Comparison of ENCODE assay signal across 20 cellular contexts in the genomic region with DNA sequence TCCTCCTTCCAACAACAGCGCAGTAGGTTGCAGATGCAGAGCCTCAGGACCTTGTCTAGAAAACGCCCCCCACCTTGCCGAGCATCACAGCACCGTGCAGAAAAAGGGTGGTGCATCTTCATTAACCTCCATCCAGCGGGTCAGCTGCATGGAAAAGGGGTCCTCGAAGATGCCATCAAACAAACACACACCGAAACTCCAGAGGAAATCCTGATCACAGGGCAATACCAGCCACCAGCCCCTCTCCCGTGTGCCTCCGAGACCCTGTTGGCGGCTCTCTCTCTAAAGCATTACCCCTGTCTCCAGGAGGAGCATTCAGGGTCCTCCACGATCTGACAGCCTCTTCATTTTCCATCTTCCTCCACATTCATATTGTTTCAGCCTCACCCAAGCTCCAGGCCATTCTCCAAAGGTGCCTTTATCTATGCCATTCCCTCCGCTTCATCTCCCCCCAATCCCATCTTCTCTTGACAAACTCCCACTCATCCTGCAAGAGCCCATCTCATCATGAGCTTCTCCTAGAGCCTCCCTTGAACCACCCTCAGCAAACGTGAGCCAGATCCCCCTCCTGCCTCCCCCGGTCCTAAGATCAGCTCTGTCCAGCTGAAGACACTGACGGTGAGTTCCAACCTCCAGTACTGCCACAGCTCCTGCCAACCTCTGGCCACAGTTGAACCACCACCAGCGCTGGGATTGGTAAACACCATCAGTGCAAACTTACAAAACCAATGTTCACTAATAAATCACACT.
"Had no signal": no experiment of that assay in that cellular context is flagged by ENCODE, and none has a peak within 500 bp of the region (broad histone marks: within the 10 kb centered on the region; RNA-seq: fewer than 3 reads in every experiment).

No MANE protein-coding gene starts in this region.

- H3K36me3 ChIP-seq: colonic mucosa, heart left ventricle, right lobe of liver, spleen, upper lobe of left lung, vagina had no signal

- H3K36me3 Mint-ChIP-seq: stimulated activated naive B cell treated with anti-CD40 and anti-IgM and Interleukin-4, amounts not matched to agents 10 μg/mL and 1 μg/mL and 100 μg/mL, for 72 hours had no signal

- H3K9me3 ChIP-seq: colonic mucosa, heart left ventricle, psoas muscle, right lobe of liver, spleen, upper lobe of left lung, vagina had no signal

- H3K27ac ChIP-seq: colonic mucosa, heart left ventricle, psoas muscle, right lobe of liver, spleen, upper lobe of left lung, vagina had no signal

- H3K4me1 Mint-ChIP-seq: neural crest cell; stimulated activated naive B cell treated with anti-CD40 and anti-IgM and Interleukin-4, amounts not matched to agents 10 μg/mL and 1 μg/mL and 100 μg/mL, for 72 hours had no signal

- H3K4me3 ChIP-seq: colonic mucosa, heart left ventricle, psoas muscle, right lobe of liver, spleen, upper lobe of left lung, vagina had no signal

- H3K27me3 ChIP-seq: colonic mucosa, right lobe of liver, upper lobe of left lung, vagina had no signal

- H3K4me1 ChIP-seq: colonic mucosa, heart left ventricle, psoas muscle, right lobe of liver, spleen, upper lobe of left lung, vagina had no signal

- H3K27me3 Mint-ChIP-seq: stimulated activated naive B cell treated with anti-CD40 and anti-IgM and Interleukin-4, amounts not matched to agents 10 μg/mL and 1 μg/mL and 100 μg/mL, for 72 hours had no signal

- DNase-seq: colonic mucosa; effector CD8-positive, alpha-beta T cell; hippocampal formation; kidney glomerular epithelial cell; mesendoderm; naive thymus-derived CD4-positive, alpha-beta T cell; occipital lobe; psoas muscle; retina; right lobe of liver; spleen; stimulated activated CD4-positive, alpha-beta T cell treated with anti-CD3 and anti-CD28 coated beads, Interleukin-15, amount 100 ng/mL, for 24 hours; stimulated activated CD4-positive, alpha-beta T cell treated with anti-CD3 and anti-CD28 coated beads, Interleukin-1b, Interleukin-23, amount 100 ng/mL, for 48 hours; stimulated activated CD4-positive, alpha-beta T cell treated with anti-CD3 and anti-CD28 coated beads, Interleukin-4, amount 100 ng/mL, for 24 hours; stimulated activated naive B cell treated with anti-CD40 and anti-IgM and Interleukin-4, amounts not matched to agents 10 μg/mL and 1 μg/mL and 100 μg/mL, for 72 hours; upper lobe of left lung had no signal

- H3K27ac Mint-ChIP-seq: naive thymus-derived CD4-positive, alpha-beta T cell; stimulated activated naive B cell treated with anti-CD40 and anti-IgM and Interleukin-4, amounts not matched to agents 10 μg/mL and 1 μg/mL and 100 μg/mL, for 72 hours had no signal

- ATAC-seq: esophagus mucosa; heart left ventricle; naive thymus-derived CD4-positive, alpha-beta T cell; psoas muscle; stimulated activated naive B cell treated with anti-CD40 and anti-IgM and Interleukin-4, amounts not matched to agents 10 μg/mL and 1 μg/mL and 100 μg/mL, for 72 hours had no signal

- H3K4me3 Mint-ChIP-seq: naive thymus-derived CD4-positive, alpha-beta T cell; neural crest cell; stimulated activated naive B cell treated with anti-CD40 and anti-IgM and Interleukin-4, amounts not matched to agents 10 μg/mL and 1 μg/mL and 100 μg/mL, for 72 hours had no signal

- H3K9me3 Mint-ChIP-seq: naive thymus-derived CD4-positive, alpha-beta T cell; neural crest cell; stimulated activated naive B cell treated with anti-CD40 and anti-IgM and Interleukin-4, amounts not matched to agents 10 μg/mL and 1 μg/mL and 100 μg/mL, for 72 hours had no signal
